ENCODE assay signal across 1 cellular context in genomic region chr4:41203841-41204240, GRCh38.
TF ChIP-seq lines count a peak whose summit lies in the region.

No MANE protein-coding gene starts in this region.

TF ChIP-seq in H1, 55 proteins besides CTCF, POLR2A, EP300 and RAD21:
- TF ChIP-seq TAF1 (IDR thresholded peaks at IDR 0.05; ENCODE audit: low read depth, low read length) (no peak), NRF1 (IDR thresholded peaks at IDR 0.05; ENCODE audit: low read depth, low read length) (no peak), EZH2 (IDR thresholded peaks at IDR 0.05; ENCODE audit: low read depth, low read length, severe bottlenecking) (no peak), JUN (IDR thresholded peaks at IDR 0.05; ENCODE audit: low read depth, low read length) (no peak), TBP (IDR thresholded peaks at IDR 0.05; ENCODE audit: low read depth, low read length) (no peak), SIX5 (IDR thresholded peaks at IDR 0.05; ENCODE audit: low read depth, low read length) (no peak), EGR1 (IDR thresholded peaks at IDR 0.05; ENCODE audit: borderline replicate concordance, low read depth, low read length) (no peak), SIRT6 (IDR thresholded peaks at IDR 0.05; ENCODE audit: low read length) (no peak), E2F6 (IDR thresholded peaks at IDR 0.05) (no peak), RBBP5 (IDR thresholded peaks at IDR 0.05; ENCODE audit: borderline replicate concordance, low read depth, low read length) (no peak), GTF2F1 (IDR thresholded peaks at IDR 0.05; ENCODE audit: borderline replicate concordance, low read depth, low read length) (no peak), TCF12 (IDR thresholded peaks at IDR 0.05; ENCODE audit: low read depth, low read length) (no peak), SP4 (IDR thresholded peaks at IDR 0.05; ENCODE audit: low read length) (no peak), ATF3 (IDR thresholded peaks at IDR 0.05; ENCODE audit: insufficient read depth, low read depth, low read length) (no peak)
TF ChIP-seq in H1: peak in this region for 0.
